In genomic region chr12:12533238-12533829, GRCh38 we compare ENCODE assay signal across 11 cellular contexts. TPM values are rescaled to one million over a fixed set of nuclear protein-coding genes. Genes with fewer than 3 reads are reported as not detected.
A peak's percentile ranks its signal among the peaks of the same experiment; 100 is the strongest.
DNase-seq lines count a peak whose midpoint lies in the region; ATAC-seq, FAIRE-seq and TF ChIP-seq lines count a peak whose summit lies in the region.
"Had no signal": no experiment of that assay in that cellular context is flagged by ENCODE, and none has a peak within 500 bp of the region (broad histone marks: within the 10 kb centered on the region; RNA-seq: fewer than 3 reads in every experiment).

No MANE protein-coding gene starts in this region.

- DNase-seq in activated naive CD4-positive, alpha-beta T cell (lab: John Stamatoyannopoulos, UW), result no peak
- DNase-seq in K562 (ENCODE audit: extremely low read depth in 1 of 4, low spot score in 3 of 4) (peak in 3 of 4 experiments; percentile 12 to 40 (median 14)), lung (ENCODE audit: low spot score) (peak; percentile 59), urothelium cell line (ENCODE audit: low spot score) (peak; percentile 69), inferior parietal cortex (ENCODE audit: extremely low spot score) (no peak), AML-193 (lab: John Stamatoyannopoulos, UW) (no peak)

- H3K9me3 Mint-ChIP-seq in activated naive CD4-positive, alpha-beta T cell treated with anti-CD3 and anti-CD28 coated beads, Interleukin-2, amount 50 U/mL, for 24 hours, result no peaks in the 10 kb centered on the region
- H3K9me3 Mint-ChIP-seq: central memory CD8-positive, alpha-beta T cell; T-helper 1 cell treated with Interleukin-12 subunit alpha and Interleukin-12 subunit beta and Interleukin-4 antibody, amounts not matched to agents 30 μg/mL and 1 μg/mL, for 36 hours had no signal

- intact Hi-C loops in K562 (cut with micrococcal nuclease), result no loop called here

- no peaks in the 10 kb centered on the region for H3K27me3 Mint-ChIP-seq in activated naive CD4-positive, alpha-beta T cell treated with anti-CD3 and anti-CD28 coated beads, Interleukin-2, amount 50 U/mL, for 24 hours
- H3K27me3 Mint-ChIP-seq: central memory CD8-positive, alpha-beta T cell; IgD-negative memory B cell had no signal

- TF ChIP-seq EP300 in K562 (IDR thresholded peaks at IDR 0.05; ENCODE audit: low read length), result no peak

- peaks cover 3% of the 10 kb centered on the region for H3K36me3 Mint-ChIP-seq in activated naive CD4-positive, alpha-beta T cell treated with anti-CD3 and anti-CD28 coated beads, Interleukin-2, amount 50 U/mL, for 24 hours
- H3K36me3 Mint-ChIP-seq: IgD-negative memory B cell had no signal

- H3K9me3 ChIP-seq in K562 (replicated peaks; ENCODE audit: control insufficient read depth, insufficient read depth, low read depth, low read length), result no peaks in the 10 kb centered on the region
- H3K9me3 ChIP-seq in lung (ENCODE audit: control insufficient read depth in 2 of 2, insufficient read depth in 1 of 2, low read length in 1 of 2), result no peaks in the 10 kb centered on the region

- ATAC-seq in K562 (peak; percentile 64), lung (ENCODE audit: insufficient read depth, low FRiP score) (peak; percentile 47), GM19035 (IDR thresholded peaks at IDR 0.05; ENCODE audit: unreplicated experiment) (no peak)

- peak overlapping the region; percentile 1 to 14; a peak in 1 of 4 replicates for H3K9ac ChIP-seq in K562 (ENCODE audit: insufficient read depth in 1 of 2, low read depth in 2 of 2, low read length in 2 of 2)

- H3K27me3 ChIP-seq in K562 (ENCODE audit: control insufficient read depth in 2 of 2, insufficient read depth in 2 of 2, low read length in 2 of 2), result no peaks in the 10 kb centered on the region
- no peaks in the 10 kb centered on the region for H3K27me3 ChIP-seq in lung (ENCODE audit: control insufficient read depth, insufficient read depth)

- no peak for FAIRE-seq in K562 (lab: Jason Lieb, UNC)
- peak; percentile 27 for FAIRE-seq in urothelium cell line (lab: Jason Lieb, UNC)

- H3K27ac ChIP-seq in K562 (ENCODE audit: extremely low read depth, low read depth, low read length) (no peak overlapping the region), lung (ENCODE audit: low read depth in 1 of 2, low read length in 1 of 2) (peak overlapping the region; percentile 72 to 89)

- H3K36me3 ChIP-seq in K562 (ENCODE audit: control insufficient read depth, insufficient read depth, low read length) (no peaks in the 10 kb centered on the region), lung (ENCODE audit: control insufficient read depth in 2 of 2, insufficient read depth in 2 of 2, low read length in 2 of 2) (peaks cover 0 to 3% of the 10 kb centered on the region in 2 donors)

- H3K79me2 ChIP-seq in K562 (ENCODE audit: control insufficient read depth, insufficient read depth, low read length), result no peaks in the 10 kb centered on the region

- H3K4me3 Mint-ChIP-seq in activated naive CD4-positive, alpha-beta T cell treated with anti-CD3 and anti-CD28 coated beads, Interleukin-2, amount 50 U/mL, for 24 hours, result no peak overlapping the region
- H3K4me3 Mint-ChIP-seq: central memory CD8-positive, alpha-beta T cell; IgD-negative memory B cell; T-helper 1 cell treated with Interleukin-12 subunit alpha and Interleukin-12 subunit beta and Interleukin-4 antibody, amounts not matched to agents 30 μg/mL and 1 μg/mL, for 36 hours had no signal

- TF ChIP-seq POLR2A in K562 (conservative IDR thresholded peaks at IDR 0.05), result no peak

- POLR2A ChIA-PET in K562 (lab: Yijun Ruan, JAX), result interaction anchor here (0.6 to 0.9 kb wide), 2 partner anchors 13 to 27 kb away, joined by 3 to 4 read pairs; no protein-coding TSS in a partner anchor

- H3K4me1 ChIP-seq in K562 (replicated peaks in 1 of 2; ENCODE audit: control insufficient read depth in 2 of 2, insufficient read depth in 2 of 2, low read length in 2 of 2) (peaks cover 2 to 11% of the 10 kb centered on the region in 2 experiments; a peak in 3 of 5 replicates), lung (ENCODE audit: control insufficient read depth in 2 of 2, insufficient read depth in 2 of 2, low read length in 2 of 2) (peaks cover 2 to 23% of the 10 kb centered on the region in 2 donors)

- TF ChIP-seq CTCF in K562 (IDR thresholded peaks at IDR 0.05 in 2 of 3, conservative IDR thresholded peaks at IDR 0.05 in 1 of 3; ENCODE audit: insufficient read depth in 2 of 3, low read depth in 1 of 3, low read length in 3 of 3) (no peak), lung (IDR thresholded peaks at IDR 0.05; ENCODE audit: control extremely low read depth, extremely low read depth) (no peak)

- no TSS peak for BruUV-seq in K562 (replicated peaks; lab: Mats Ljungman, UMichigan)

- CTCF ChIA-PET in K562 (lab: Yijun Ruan, JAX; ENCODE audit: low intra/inter-chr PET ratio), result no interaction called here

- H3K27ac Mint-ChIP-seq in activated naive CD4-positive, alpha-beta T cell treated with anti-CD3 and anti-CD28 coated beads, Interleukin-2, amount 50 U/mL, for 24 hours, result peak overlapping the region; percentile 70
- H3K27ac Mint-ChIP-seq: T-helper 1 cell treated with Interleukin-12 subunit alpha and Interleukin-12 subunit beta and Interleukin-4 antibody, amounts not matched to agents 30 μg/mL and 1 μg/mL, for 36 hours had no signal

- H4K20me1 ChIP-seq in K562 (replicated peaks; ENCODE audit: control insufficient read depth, insufficient read depth, low read length), result peaks cover 6% of the 10 kb centered on the region

- H3K4me3 ChIP-seq in K562 (no peak overlapping the region), lung (no peak overlapping the region)

- H2AFZ ChIP-seq in K562 (ENCODE audit: low read depth, low read length), result no peak overlapping the region

- H3K4me2 ChIP-seq in K562 (ENCODE audit: insufficient read depth, low read length), result no peak overlapping the region; the same call in 1 of the 2 replicates

- TF ChIP-seq RAD21 in K562 (CRISPR knock-in tag; conservative IDR thresholded peaks at IDR 0.05 in 1 of 2, IDR thresholded peaks at IDR 0.05 in 1 of 2), result no peak

- WGBS in K562 (ENCODE audit: insufficient coverage, low coverage, missing lambda C conversion rate), result 33% methylated on average over 6 of the region's 6 CpGs
- WGBS in lung, 2 donors, result 62 to 73% methylated on average over 6 of the region's 6 CpGs

- no peaks in the 10 kb centered on the region for H3K9me1 ChIP-seq in K562 (ENCODE audit: control insufficient read depth, insufficient read depth, low read length)

- H3K4me1 Mint-ChIP-seq in activated naive CD4-positive, alpha-beta T cell treated with anti-CD3 and anti-CD28 coated beads, Interleukin-2, amount 50 U/mL, for 24 hours, result peaks cover 54% of the 10 kb centered on the region

- in situ Hi-C loops in K562 (cut with MboI), result no loop called here

TF ChIP-seq in K562, 482 proteins besides CTCF, POLR2A, EP300 and RAD21 (continues in another document):
- no peak for TF ChIP-seq HIVEP1 (CRISPR knock-in tag; IDR thresholded peaks at IDR 0.05)
- no peak for TF ChIP-seq BRCA1 (IDR thresholded peaks at IDR 0.05)
- no peak for TF ChIP-seq BRCA1 (CRISPR knock-in tag; IDR thresholded peaks at IDR 0.05)
- no peak for TF ChIP-seq RBM17 (IDR thresholded peaks at IDR 0.05; ENCODE audit: borderline replicate concordance, low read depth, low read length)
- no peak for TF ChIP-seq MTA3 (IDR thresholded peaks at IDR 0.05; ENCODE audit: borderline replicate concordance)
- TF ChIP-seq MEF2A (IDR thresholded peaks at IDR 0.05; ENCODE audit: control insufficient read depth, low read depth, low read length), result peak; percentile 47; the same call in 1 of the 2 replicates
- TF ChIP-seq HBP1 (CRISPR knock-in tag; IDR thresholded peaks at IDR 0.05), result no peak
- TF ChIP-seq SMAD1 (IDR thresholded peaks at IDR 0.05; ENCODE audit: low read depth, low read length, partially characterized antibody), result no peak

RNA-seq across cellular contexts. Expression of gene DUSP16, which starts 29.3 kb away (rescaled TPM):
- total RNA-seq in K562 (2011; cell fraction: chromatin; rRNA removed; ENCODE audit: low replicate concordance), result 11.4 and 26.0 TPM in 2 replicates
- total RNA-seq in K562 (2011; cell fraction: nucleolus; rRNA removed), result 5.7 and 5.8 TPM in 2 replicates
- 7.7 and 9.8 TPM in 2 replicates for total RNA-seq in K562 (2011; cell fraction: nucleoplasm; rRNA removed)
- 4.7 and 5.6 TPM in 2 replicates for total RNA-seq in K562 (2014; rRNA removed)
- total RNA-seq in K562 (2014; rRNA removed; fragmentation: Illumina TruSeq; extraction: Trizol), result 5.7 and 7.1 TPM in 2 replicates
- total RNA-seq in K562 (2015; rRNA removed; fragmentation: Illumina TruSeq; extraction: Trizol), result 6.2 and 6.4 TPM in 2 replicates
- total RNA-seq in K562 (2021), result 9.2 and 10.1 TPM in 2 replicates
- 10.0 and 12.3 TPM in 2 replicates for polyA plus RNA-seq in K562 (2011; rRNA removed)
- 6.5 and 7.6 TPM in 2 replicates for polyA plus RNA-seq in K562 (2011; cell fraction: cytosol; rRNA removed)
- 4.4 and 7.8 TPM in 2 replicates for polyA plus RNA-seq in K562 (2011; cell fraction: nucleus; rRNA removed)
- polyA plus RNA-seq in K562 (2012), result 4.5 and 5.1 TPM in 2 replicates
- polyA plus RNA-seq in K562 (2014; fragmentation: Illumina TruSeq; extraction: Trizol), result 7.0 and 8.0 TPM in 2 replicates
- polyA plus RNA-seq in K562 (2014; fragmentation: Nextera tagmentation; extraction: Ambion mirVana), result 1 to 10 TPM in 1 of 2 experiments, under 1 TPM in 1; 0.70 to 1.1 TPM
- 5.1 and 5.8 TPM in 2 replicates for polyA plus RNA-seq in K562 (2014; rRNA removed)
- polyA minus RNA-seq in K562 (2011; rRNA and poly(A)+ RNA removed), result 18.1 and 24.1 TPM in 2 replicates
- polyA minus RNA-seq in K562 (2011; cell fraction: cytosol; rRNA and poly(A)+ RNA removed), result 9.5 and 10.6 TPM in 2 replicates
- polyA minus RNA-seq in K562 (2011; cell fraction: nucleus; rRNA and poly(A)+ RNA removed), result 3.1 and 7.0 TPM in 2 replicates
- total RNA-seq in lung, result 10 to 100 TPM; 27.6 to 40.0 TPM
- 10 to 100 TPM; 11.1 to 24.1 TPM for polyA plus RNA-seq in lung

Comparison
In these comparisons a context has a peak if more than half of its experiments do, and no peak if none do; other contexts are left out.
1. DNase-seq: peak in K562 (3 of 4), lung (single experiment) and urothelium cell line (single experiment); none in activated naive CD4-positive, alpha-beta T cell (0 of 4), inferior parietal cortex (single experiment) and AML-193 (0 of 2).